8 cellular contexts compared by ENCODE assay signal in the genomic region with DNA sequence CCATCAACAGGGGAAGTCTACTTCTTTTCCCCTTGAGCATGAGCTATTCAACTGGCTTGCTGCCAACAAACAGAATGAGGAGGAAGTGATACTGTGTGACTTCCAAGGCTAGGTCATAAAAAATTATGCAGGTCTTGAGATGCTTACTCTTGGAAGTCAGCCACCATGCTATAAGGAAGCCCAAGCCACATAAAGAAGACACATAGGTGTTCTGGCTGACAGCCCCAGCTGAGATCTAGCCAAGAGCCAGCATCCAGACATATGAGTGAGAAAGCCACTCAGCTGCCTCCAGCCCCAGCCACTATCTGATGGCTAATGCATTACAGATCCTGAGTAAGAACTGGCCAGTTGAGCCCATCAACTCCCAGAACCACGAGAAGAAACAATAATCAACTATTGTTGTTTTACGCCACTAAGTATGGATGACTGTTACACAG. TPM values are rescaled to one million over a fixed set of nuclear protein-coding genes. Genes with fewer than 3 reads are reported as not detected.
DNase-seq lines count a peak whose midpoint lies in the region; ATAC-seq and TF ChIP-seq lines count a peak whose summit lies in the region.

No MANE protein-coding gene starts in this region.

- DNase-seq in Right ventricle myocardium inferior (ENCODE audit: missing footprints): no peak
- DNase-seq in Right ventricle myocardium superior: no peak
- peak; percentile 74 for DNase-seq in M059J (ENCODE audit: low read depth)
- peak; percentile 40 for DNase-seq in astrocyte of the spinal cord (ENCODE audit: low read depth, low spot score)
- no peak for DNase-seq in hippocampal formation (lab: John Stamatoyannopoulos, UW)
- no peak for DNase-seq in Ammon's horn (ENCODE audit: low spot score)
- DNase-seq in activated gamma-delta T cell treated with Interleukin-2 at 50 U/mL for 16 hours: no peak
- DNase-seq in endothelial cell (ENCODE audit: low spot score): no peak

- TF ChIP-seq CTCF in astrocyte of the spinal cord (IDR thresholded peaks at IDR 0.05; ENCODE audit: low read depth, low read length) (no peak), endothelial cell (IDR thresholded peaks at IDR 0.05; ENCODE audit: unreplicated experiment) (no peak)

- peaks cover 3% of the 10 kb centered on the region for H3K36me3 Mint-ChIP-seq in endothelial cell (ENCODE audit: low read depth, unreplicated experiment)

- ATAC-seq in Right ventricle myocardium inferior (peak; percentile 13), Right ventricle myocardium superior (ENCODE audit: poor library complexity) (no peak)

- intact Hi-C loops in Right ventricle myocardium inferior (cut with DNase I) (no loop called here), Right ventricle myocardium superior (cut with DNase I) (no loop called here)

- H3K9me3 Mint-ChIP-seq in endothelial cell (ENCODE audit: unreplicated experiment): no peaks in the 10 kb centered on the region

- H3K27ac Mint-ChIP-seq in endothelial cell (ENCODE audit: unreplicated experiment): no peak overlapping the region

- in situ Hi-C loops in astrocyte of the spinal cord (cut with HindIII; ENCODE audit: low sequenced_read_pairs): no loop called here

- H3K27me3 Mint-ChIP-seq in endothelial cell (ENCODE audit: unreplicated experiment): peaks cover 2% of the 10 kb centered on the region

- H3K4me3 Mint-ChIP-seq in endothelial cell (ENCODE audit: unreplicated experiment): no peak overlapping the region

- H3K4me1 Mint-ChIP-seq in endothelial cell (ENCODE audit: unreplicated experiment): no peaks in the 10 kb centered on the region

- H3K4me3 ChIP-seq in astrocyte of the spinal cord (ENCODE audit: low read depth, low read length): no peak overlapping the region

RNA-seq across cellular contexts. Expression of gene PPP2R1B, which starts 31.0 kb away (rescaled TPM):
- total RNA-seq in Right ventricle myocardium inferior (7.8 TPM), Right ventricle myocardium superior (7.7 TPM), endothelial cell (ENCODE audit: unreplicated experiment) (38.5 TPM)
- total RNA-seq in M059J (2014; rRNA removed; shearing (Covaris generic)): 46.0 and 46.3 TPM in 2 replicates

Comparison
In these comparisons a context has a peak if more than half of its experiments do, and no peak if none do; other contexts are left out.
1. DNase-seq: peak in M059J (single experiment) and astrocyte of the spinal cord (single experiment); none in Right ventricle myocardium inferior (single experiment), Right ventricle myocardium superior (single experiment), hippocampal formation (0 of 2), Ammon's horn (single experiment), activated gamma-delta T cell treated with Interleukin-2 at 50 U/mL for 16 hours (single experiment) and endothelial cell (single experiment).